In genomic region chr3:127819086-127819485, GRCh38 we compare ENCODE assay signal across 13 cellular contexts. TPM values are rescaled to one million over a fixed set of nuclear protein-coding genes. Genes with fewer than 3 reads are reported as not detected.
DNase-seq lines count a peak whose midpoint lies in the region; ATAC-seq, FAIRE-seq and TF ChIP-seq lines count a peak whose summit lies in the region.
"Had no signal": no experiment of that assay in that cellular context is flagged by ENCODE, and none has a peak within 500 bp of the region (broad histone marks: within the 10 kb centered on the region; RNA-seq: fewer than 3 reads in every experiment).

No MANE protein-coding gene starts in this region.

- ATAC-seq in heart left ventricle = no peak
- ATAC-seq in Right ventricle myocardium superior (ENCODE audit: poor library complexity) = no peak
- no peak for ATAC-seq in upper lobe of left lung (ENCODE audit: low FRiP score in 2 of 2)
- ATAC-seq in GM21529 (IDR thresholded peaks at IDR 0.05; ENCODE audit: unreplicated experiment) = no peak
- no peak for ATAC-seq in GM19351 (IDR thresholded peaks at IDR 0.05; ENCODE audit: unreplicated experiment)

- TF ChIP-seq POLR2A in heart left ventricle (IDR thresholded peaks at IDR 0.05) (no peak), upper lobe of left lung (IDR thresholded peaks at IDR 0.05) (no peak)

- FAIRE-seq in keratinocyte (lab: Jason Lieb, UNC) = no peak
- FAIRE-seq: TTC549 had no signal

- TF ChIP-seq EP300 in upper lobe of left lung (IDR thresholded peaks at IDR 0.05) = no peak

- POLR2A ChIA-PET in PC-9 (lab: Charles Lee; ENCODE audit: unreplicated experiment) = interaction anchor here (0.5 kb wide), 1 partner anchor 129 kb away, joined by 3 read pairs; no protein-coding TSS in a partner anchor

- H3K27ac ChIP-seq in heart left ventricle (peak overlapping the region in 11 of 12 donors; percentile 31 to 97 (median 91)), PC-9 (peak overlapping the region; percentile 93), keratinocyte (ENCODE audit: control insufficient read depth, insufficient read depth, low read length) (peak overlapping the region; percentile 87), upper lobe of left lung (peak overlapping the region; percentile 80 to 86 (median 84)), MM.1S (ENCODE audit: low read length) (no peak overlapping the region)
- H3K27ac ChIP-seq: testis had no signal

- no TSS peak for BruUV-seq in PC-9 (replicated peaks; lab: Mats Ljungman, UMichigan)

- H4K20me1 ChIP-seq in PC-9 (ENCODE audit: insufficient read depth) (no peaks in the 10 kb centered on the region), keratinocyte (ENCODE audit: control insufficient read depth, extremely low read depth, insufficient read depth, low read length) (no peaks in the 10 kb centered on the region), MM.1S (ENCODE audit: insufficient read depth, low read length) (no peaks in the 10 kb centered on the region)

- H3F3A ChIP-seq in PC-9 (ENCODE audit: insufficient read depth, low read depth) (peaks cover 68% of the 10 kb centered on the region), MM.1S (ENCODE audit: insufficient read depth, low read length) (no peaks in the 10 kb centered on the region)

- H3K4me3 ChIP-seq in heart left ventricle (peak overlapping the region in 9 of 12 donors; percentile 27 to 95 (median 87)), PC-9 (peak overlapping the region; percentile 25; the same call in 1 of the 2 replicates), keratinocyte (ENCODE audit: control insufficient read depth in 2 of 3, extremely low read depth in 1 of 3, insufficient read depth in 2 of 3, low read depth in 1 of 3, low read length in 3 of 3) (peak overlapping the region in 1 of 3 experiments; percentile 2), upper lobe of left lung (no peak overlapping the region), MM.1S (ENCODE audit: low read length) (no peak overlapping the region)
- H3K4me3 ChIP-seq: testis had no signal

- peak overlapping the region; percentile 81 for H3K4me2 ChIP-seq in PC-9
- H3K4me2 ChIP-seq in keratinocyte (ENCODE audit: control insufficient read depth, extremely low read depth, insufficient read depth, low read depth, low read length) = peak overlapping the region; percentile 98
- H3K4me2 ChIP-seq in MM.1S (ENCODE audit: low read depth, low read length) = no peak overlapping the region

- 64 to 77% (median 71%) methylated on average over 9 of the region's 9 CpGs for WGBS in heart left ventricle, 4 donors
- 68 to 82% methylated on average over 8 to 9 of the region's 9 CpGs for WGBS in upper lobe of left lung, 2 donors

- H2AFZ ChIP-seq in PC-9 (no peak overlapping the region), keratinocyte (ENCODE audit: control insufficient read depth, low read length) (no peak overlapping the region), MM.1S (ENCODE audit: low read length) (no peak overlapping the region)

- peak in 1 of 5 donors; percentile 53 for DNase-seq in heart left ventricle
- no peak for DNase-seq in Right ventricle myocardium superior
- DNase-seq in PC-9 = peak; percentile 60 to 71
- no peak for DNase-seq in keratinocyte (ENCODE audit: low read depth, low spot score)
- DNase-seq in upper lobe of left lung = no peak
- DNase-seq in MM.1S = no peak
- DNase-seq: ACHN; activated naive CD4-positive, alpha-beta T cell treated with anti-CD3 and anti-CD28 coated beads, Interleukin-2, amount 50 U/mL, for 16 hours; NCI-H1694 treated with DMSO at 0.1 percent for 48 hours; testis had no signal

- dilution Hi-C loops in keratinocyte (cut with MboI; ENCODE audit: extremely low pct_ligation_motif_present, low sequenced_read_pairs) = no loop called here

- H3K9me2 ChIP-seq in PC-9 (ENCODE audit: insufficient read depth) = no peaks in the 10 kb centered on the region
- H3K9me2 ChIP-seq in MM.1S (replicated peaks; ENCODE audit: insufficient read depth, low read length) = no peaks in the 10 kb centered on the region

- H3K79me2 ChIP-seq in PC-9 (ENCODE audit: low read depth) (peaks cover 12% of the 10 kb centered on the region), keratinocyte (ENCODE audit: control insufficient read depth, insufficient read depth, low read length) (peaks cover 4% of the 10 kb centered on the region), MM.1S (ENCODE audit: low read length) (no peaks in the 10 kb centered on the region)

- H3K9ac ChIP-seq in keratinocyte (ENCODE audit: control insufficient read depth, extremely low read depth, insufficient read depth, low read length) = peak overlapping the region; percentile 17
- no peak overlapping the region for H3K9ac ChIP-seq in MM.1S (ENCODE audit: low read length)

- peaks cover 0 to 56% (median 30%) of the 10 kb centered on the region in 9 donors for H3K36me3 ChIP-seq in heart left ventricle
- peaks cover 8% of the 10 kb centered on the region for H3K36me3 ChIP-seq in PC-9 (ENCODE audit: low read depth)
- H3K36me3 ChIP-seq in keratinocyte (ENCODE audit: control insufficient read depth in 2 of 2, extremely low read depth in 1 of 2, insufficient read depth in 2 of 2, low read length in 2 of 2) = peaks cover 3 to 20% of the 10 kb centered on the region in 2 experiments
- no peaks in the 10 kb centered on the region for H3K36me3 ChIP-seq in upper lobe of left lung
- no peaks in the 10 kb centered on the region for H3K36me3 ChIP-seq in MM.1S (replicated peaks; ENCODE audit: insufficient read depth, low read length)

- no peaks in the 10 kb centered on the region for H3K9me3 ChIP-seq in heart left ventricle
- H3K9me3 ChIP-seq in PC-9 (ENCODE audit: insufficient read depth, low read depth) = no peaks in the 10 kb centered on the region
- no peaks in the 10 kb centered on the region for H3K9me3 ChIP-seq in keratinocyte (ENCODE audit: control insufficient read depth, low read depth, low read length)
- H3K9me3 ChIP-seq in upper lobe of left lung = no peaks in the 10 kb centered on the region
- H3K9me3 ChIP-seq in MM.1S (replicated peaks; ENCODE audit: insufficient read depth, low read length) = no peaks in the 10 kb centered on the region
- H3K9me3 ChIP-seq: testis had no signal

- peaks cover 10 to 83% (median 67%) of the 10 kb centered on the region in 12 donors for H3K4me1 ChIP-seq in heart left ventricle
- peaks cover 79% of the 10 kb centered on the region for H3K4me1 ChIP-seq in PC-9 (replicated peaks; ENCODE audit: insufficient read depth)
- H3K4me1 ChIP-seq in keratinocyte (ENCODE audit: control insufficient read depth, extremely low read depth, insufficient read depth, low read length) = peaks cover 53% of the 10 kb centered on the region
- H3K4me1 ChIP-seq in upper lobe of left lung = peaks cover 49 to 79% (median 61%) of the 10 kb centered on the region in 4 donors
- H3K4me1 ChIP-seq in MM.1S (ENCODE audit: low read length) = no peaks in the 10 kb centered on the region

- TF ChIP-seq CTCF in heart left ventricle (IDR thresholded peaks at IDR 0.05) (no peak), PC-9 (conservative IDR thresholded peaks at IDR 0.05) (no peak), keratinocyte (optimal IDR thresholded peaks at IDR 0.05 in 1 of 3, IDR thresholded peaks at IDR 0.05 in 1 of 3, conservative IDR thresholded peaks at IDR 0.05 in 1 of 3; ENCODE audit: extremely low read depth in 1 of 3, insufficient read depth in 2 of 3, low read length in 3 of 3) (no peak), upper lobe of left lung (IDR thresholded peaks at IDR 0.05) (no peak), MM.1S (IDR thresholded peaks at IDR 0.05; ENCODE audit: low read length) (no peak)

- H3K9me1 ChIP-seq in keratinocyte (ENCODE audit: control insufficient read depth, extremely low read depth, insufficient read depth, low read length) = no peaks in the 10 kb centered on the region

- CTCF ChIA-PET in PC-9 (lab: Charles Lee) = no interaction called here

- intact Hi-C loops in heart left ventricle (cut with DNase I) (loop anchor here in 5 of 10 donors (5.0 to 10.0 kb wide), 4 partner anchors 37 to 74 kb away; no protein-coding TSS in a partner anchor), Right ventricle myocardium superior (cut with DNase I) (loop anchor here (10.0 kb wide), 1 partner anchor 74 kb away; no protein-coding TSS in a partner anchor), PC-9 (cut with micrococcal nuclease; ENCODE audit: unreplicated experiment) (no loop called here)

- H3K27me3 ChIP-seq in heart left ventricle (no peaks in the 10 kb centered on the region), PC-9 (ENCODE audit: insufficient read depth, low read depth) (no peaks in the 10 kb centered on the region), keratinocyte (ENCODE audit: control insufficient read depth, extremely low read depth, insufficient read depth, low read length) (no peaks in the 10 kb centered on the region), upper lobe of left lung (peaks cover 0 to 4% (median 0%) of the 10 kb centered on the region in 4 donors), MM.1S (replicated peaks; ENCODE audit: insufficient read depth, low read length) (peaks cover 31% of the 10 kb centered on the region)
- H3K27me3 ChIP-seq: testis had no signal

RNA-seq across cellular contexts. Expression of gene MGLL, which starts 3.2 kb away (rescaled TPM):
- total RNA-seq in heart left ventricle (100 to 1,000 TPM in 1 of 9 donors, 10 to 100 TPM in 8; 41.8 to 119 (median 78.9) TPM), Right ventricle myocardium superior (83.5 TPM), PC-9 (2021) (28.2 and 30.7 TPM in 2 replicates), upper lobe of left lung (100 to 1,000 TPM; 128 to 253 (median 190) TPM)
- polyA plus RNA-seq in heart left ventricle (10 to 100 TPM; 38.5 to 90.7 TPM), keratinocyte (13.4 to 34.2 TPM (median 17.8 TPM) in 3 replicates)
- polyA plus RNA-seq in keratinocyte (2011; ENCODE audit: low read depth) = 19.3 TPM
- 16.9 and 24.8 TPM in 2 replicates for polyA plus RNA-seq in keratinocyte (2011; cell fraction: cytosol; rRNA removed)
- 12.6 and 17.6 TPM in 2 replicates for polyA plus RNA-seq in keratinocyte (2011; cell fraction: nucleus; rRNA removed)
- 29.2 and 40.4 TPM in 2 replicates for polyA plus RNA-seq in keratinocyte (2012; ENCODE audit: low replicate concordance)
- polyA minus RNA-seq in keratinocyte = 17.5 to 81.4 TPM (median 21.8 TPM) in 3 replicates
- polyA minus RNA-seq in keratinocyte (2011; cell fraction: cytosol; rRNA and poly(A)+ RNA removed) = 23.8 TPM
- 12.9 and 15.9 TPM in 2 replicates for polyA minus RNA-seq in keratinocyte (2011; cell fraction: nucleus; rRNA and poly(A)+ RNA removed)

Comparison
In these comparisons a context has a peak if more than half of its experiments do, and no peak if none do; other contexts are left out.
1. DNase-seq: peak in PC-9 (2 of 2); none in Right ventricle myocardium superior (single experiment), keratinocyte (single experiment), upper lobe of left lung (0 of 2) and MM.1S (single experiment).
2. H3K4me3 ChIP-seq: peak in heart left ventricle (9 of 12) and PC-9 (single experiment); none in upper lobe of left lung (0 of 4) and MM.1S (single experiment).